In genomic region chr2:65033178-65033577, GRCh38 we compare ENCODE assay signal across 1 cellular context.
A peak's percentile ranks its signal among the peaks of the same experiment; 100 is the strongest.
TF ChIP-seq lines count a peak whose summit lies in the region.

No MANE protein-coding gene starts in this region.

TF ChIP-seq in K562, 482 proteins besides CTCF, POLR2A, EP300 and RAD21 (continued from another document):
- TF ChIP-seq KLF13 (tag; IDR thresholded peaks at IDR 0.05; ENCODE audit: borderline replicate concordance, low read depth), result no peak
- no peak for TF ChIP-seq ETS1 (conservative IDR thresholded peaks at IDR 0.05; ENCODE audit: control insufficient read depth, low read depth, low read length)
- TF ChIP-seq MAX (CRISPR knock-in tag; IDR thresholded peaks at IDR 0.05), result no peak
- TF ChIP-seq MEIS2 (IDR thresholded peaks at IDR 0.05; ENCODE audit: partially characterized antibody), result peak; percentile 26
- no peak for TF ChIP-seq DDX20 (tag; IDR thresholded peaks at IDR 0.05; ENCODE audit: low read depth)
- no peak for TF ChIP-seq FOXJ3 (CRISPR knock-in tag; IDR thresholded peaks at IDR 0.05)
- no peak for TF ChIP-seq FOXA3 (CRISPR knock-in tag; conservative IDR thresholded peaks at IDR 0.05 in 1 of 2, IDR thresholded peaks at IDR 0.05 in 1 of 2)
- TF ChIP-seq NCOA1 (IDR thresholded peaks at IDR 0.05; ENCODE audit: low read depth), result no peak
- TF ChIP-seq KDM4B (IDR thresholded peaks at IDR 0.05; ENCODE audit: borderline replicate concordance in 2 of 2, low read depth in 1 of 2), result no peak
- TF ChIP-seq RBM25 (IDR thresholded peaks at IDR 0.05; ENCODE audit: low read depth, low read length, severe bottlenecking), result no peak
- TF ChIP-seq ZNF785 (CRISPR knock-in tag; IDR thresholded peaks at IDR 0.05), result no peak
- TF ChIP-seq RCOR1 (IDR thresholded peaks at IDR 0.05; ENCODE audit: borderline replicate concordance in 1 of 2, low read depth in 2 of 2, low read length in 2 of 2), result no peak
- no peak for TF ChIP-seq ZNF507 (tag; conservative IDR thresholded peaks at IDR 0.05)
- TF ChIP-seq SMARCE1 (IDR thresholded peaks at IDR 0.05), result no peak
- no peak for TF ChIP-seq U2AF1 (optimal IDR thresholded peaks at IDR 0.05; ENCODE audit: low read depth, low read length)
TF ChIP-seq in K562: peak in this region for 7.
